ENCODE assay signal across 12 cellular contexts in genomic region chr3:124826703-124827102, GRCh38.
DNase-seq lines count a peak whose midpoint lies in the region; ATAC-seq and TF ChIP-seq lines count a peak whose summit lies in the region.
"Had no signal": no experiment of that assay in that cellular context is flagged by ENCODE, and none has a peak within 500 bp of the region (broad histone marks: within the 10 kb centered on the region; RNA-seq: fewer than 3 reads in every experiment).

No MANE protein-coding gene starts in this region.

- peak overlapping the region; percentile 4 for H3K4me2 ChIP-seq in fibroblast of lung (ENCODE audit: extremely low read depth, insufficient read depth, low read length)

- POLR2A ChIA-PET in Panc1 (lab: Charles Lee): no interaction called here

- H3K36me3 Mint-ChIP-seq in T-helper 17 cell (ENCODE audit: low read depth): no peaks in the 10 kb centered on the region
- H3K36me3 Mint-ChIP-seq: stimulated activated naive B cell treated with anti-CD40 and anti-IgM and Interleukin-4, amounts not matched to agents 10 μg/mL and 1 μg/mL and 100 μg/mL, for 72 hours had no signal

- H4K20me1 ChIP-seq in fibroblast of lung (ENCODE audit: control insufficient read depth, extremely low read depth, insufficient read depth, low read length): no peaks in the 10 kb centered on the region

- H3K4me1 Mint-ChIP-seq in T-helper 17 cell: peaks cover 3% of the 10 kb centered on the region

- intact Hi-C loops in Panc1 (cut with micrococcal nuclease; ENCODE audit: unreplicated experiment) (no loop called here), prostate gland (cut with DNase I) (no loop called here)

- in situ Hi-C loops in Panc1 (cut with HindIII; ENCODE audit: low pct_unique_long_range_greater_than_20kb, low sequenced_read_pairs): no loop called here

- no peak overlapping the region for H3K9ac ChIP-seq in fibroblast of lung (ENCODE audit: insufficient read depth, low read length)

- no peaks in the 10 kb centered on the region for H3K79me2 ChIP-seq in fibroblast of lung (ENCODE audit: control insufficient read depth, insufficient read depth, low read length)

- H3K27me3 Mint-ChIP-seq in T-helper 17 cell: peaks cover 32% of the 10 kb centered on the region

- 5% methylated on average over 3 of the region's 3 CpGs for WGBS in prostate gland

- no peak for TF ChIP-seq CTCF in Panc1 (IDR thresholded peaks at IDR 0.05)
- TF ChIP-seq CTCF in fibroblast of lung (conservative IDR thresholded peaks at IDR 0.05 in 1 of 2, IDR thresholded peaks at IDR 0.05 in 1 of 2; ENCODE audit: low read depth in 1 of 2, low read length in 2 of 2): no peak
- no peak for TF ChIP-seq CTCF in prostate gland (IDR thresholded peaks at IDR 0.05)

- H3K27ac ChIP-seq in Panc1 (ENCODE audit: low read length) (peak overlapping the region; percentile 60), fibroblast of lung (ENCODE audit: insufficient read depth, low read length) (peak overlapping the region; percentile 31), prostate gland (peak overlapping the region in 1 of 2 donors; percentile 51), caudate nucleus (ENCODE audit: low read depth, low read length) (no peak overlapping the region)

- no peaks in the 10 kb centered on the region for H3K9me3 ChIP-seq in Panc1 (ENCODE audit: control insufficient read depth, insufficient read depth, low read depth, low read length)
- no peaks in the 10 kb centered on the region for H3K9me3 ChIP-seq in fibroblast of lung (ENCODE audit: control insufficient read depth, insufficient read depth, low read depth, low read length)
- no peaks in the 10 kb centered on the region for H3K9me3 ChIP-seq in prostate gland
- H3K9me3 ChIP-seq in T-helper 17 cell (ENCODE audit: control insufficient read depth, low read length, poor library complexity, severe bottlenecking): no peaks in the 10 kb centered on the region

- peak; percentile 89 for DNase-seq in EH (ENCODE audit: low read depth)
- DNase-seq in Panc1 (ENCODE audit: low read depth, low spot score): peak; percentile 52
- DNase-seq in fibroblast of lung (ENCODE audit: low read depth in 2 of 2): peak; percentile 94 to 96
- peak; percentile 36 for DNase-seq in prostate gland (ENCODE audit: low spot score)
- no peak for DNase-seq in T-helper 17 cell
- DNase-seq in caudate nucleus (lab: John Stamatoyannopoulos, UW): no peak
- DNase-seq in mesenteric fat pad (ENCODE audit: low spot score): no peak
- no peak for DNase-seq in NCI-H2227 (lab: John Stamatoyannopoulos, UW; ENCODE audit: unreplicated experiment)
- DNase-seq: activated gamma-delta T cell treated with Interleukin-2 at 50 U/mL for 16 hours; NCI-H2081 treated with DMSO at 0.1 percent for 48 hours; stimulated activated naive B cell treated with anti-CD40 and anti-IgM and Interleukin-4, amounts not matched to agents 10 μg/mL and 1 μg/mL and 100 μg/mL, for 72 hours had no signal

- H2AFZ ChIP-seq in fibroblast of lung (ENCODE audit: low read length): no peak overlapping the region

- no peaks in the 10 kb centered on the region for H3K27me3 ChIP-seq in Panc1 (ENCODE audit: control insufficient read depth, insufficient read depth, low read length)
- H3K27me3 ChIP-seq in fibroblast of lung (ENCODE audit: control insufficient read depth, insufficient read depth, low read length): no peaks in the 10 kb centered on the region
- H3K27me3 ChIP-seq in prostate gland (replicated peaks; ENCODE audit: insufficient read depth): no peaks in the 10 kb centered on the region

- ATAC-seq in Panc1 (peak; percentile 57; the same call in 1 of the 2 replicates), T-helper 17 cell (no peak)
- ATAC-seq: stimulated activated naive B cell treated with anti-CD40 and anti-IgM and Interleukin-4, amounts not matched to agents 10 μg/mL and 1 μg/mL and 100 μg/mL, for 72 hours had no signal

- no peak for TF ChIP-seq POLR2A in prostate gland (IDR thresholded peaks at IDR 0.05)

- no peak overlapping the region for H3K27ac Mint-ChIP-seq in T-helper 17 cell
- H3K27ac Mint-ChIP-seq: stimulated activated naive B cell treated with anti-CD40 and anti-IgM and Interleukin-4, amounts not matched to agents 10 μg/mL and 1 μg/mL and 100 μg/mL, for 72 hours; T-helper 2 cell treated with Interferon-gamma antibody and Interleukin-4, amounts not matched to agents 5 μg/mL and 100 μg/mL, for 36 hours had no signal

- CTCF ChIA-PET in Panc1 (lab: Charles Lee): interaction anchor here (0.5 kb wide), 1 partner anchor 101 kb away, joined by 4 read pairs; no protein-coding TSS in a partner anchor

- no peak overlapping the region for H3K4me3 Mint-ChIP-seq in T-helper 17 cell
- H3K4me3 Mint-ChIP-seq: stimulated activated naive B cell treated with anti-CD40 and anti-IgM and Interleukin-4, amounts not matched to agents 10 μg/mL and 1 μg/mL and 100 μg/mL, for 72 hours; T-helper 2 cell treated with Interferon-gamma antibody and Interleukin-4, amounts not matched to agents 5 μg/mL and 100 μg/mL, for 36 hours had no signal

- H3K4me3 ChIP-seq in Panc1 (ENCODE audit: low read depth in 2 of 2, low read length in 2 of 2) (no peak overlapping the region), fibroblast of lung (replicated peaks in 1 of 4; ENCODE audit: control extremely low read depth in 1 of 4, insufficient read depth in 1 of 4, low read depth in 3 of 4, low read length in 4 of 4) (no peak overlapping the region), prostate gland (no peak overlapping the region)

- H3K4me1 ChIP-seq in Panc1 (ENCODE audit: control insufficient read depth, insufficient read depth, low read length): peaks cover 14% of the 10 kb centered on the region
- peaks cover 16% of the 10 kb centered on the region for H3K4me1 ChIP-seq in fibroblast of lung (ENCODE audit: control insufficient read depth, extremely low read depth, insufficient read depth, low read length)
- H3K4me1 ChIP-seq in prostate gland (replicated peaks): no peaks in the 10 kb centered on the region

- peaks cover 6% of the 10 kb centered on the region for H3K36me3 ChIP-seq in Panc1 (ENCODE audit: control insufficient read depth, insufficient read depth, low read length)
- H3K36me3 ChIP-seq in fibroblast of lung (ENCODE audit: control insufficient read depth, insufficient read depth, low read length): no peaks in the 10 kb centered on the region
- H3K36me3 ChIP-seq in prostate gland: no peaks in the 10 kb centered on the region

- BruUV-seq in Panc1 (replicated peaks; lab: Mats Ljungman, UMichigan): no TSS peak

Comparison
In these comparisons a context has a peak if more than half of its experiments do, and no peak if none do; other contexts are left out.
1. DNase-seq: peak in EH (single experiment), Panc1 (single experiment), fibroblast of lung (2 of 2) and prostate gland (single experiment); none in T-helper 17 cell (0 of 3), caudate nucleus (0 of 61), mesenteric fat pad (single experiment) and NCI-H2227 (single experiment).